ENCODE assay signal across 8 cellular contexts in the genomic region with DNA sequence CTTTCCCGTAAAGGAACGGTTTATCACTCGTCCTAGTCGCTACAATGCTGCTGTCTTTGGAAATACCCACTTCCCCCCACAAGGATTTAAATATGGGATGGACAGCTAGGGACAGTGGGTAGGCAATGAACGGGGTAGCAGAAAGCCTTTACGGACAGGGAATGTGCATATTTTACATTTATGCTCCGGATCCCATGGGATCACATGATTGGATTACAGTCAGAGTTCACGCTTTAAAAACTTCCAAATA. TPM values are rescaled to one million over a fixed set of nuclear protein-coding genes. Genes with fewer than 3 reads are reported as not detected.
A peak's percentile ranks its signal among the peaks of the same experiment; 100 is the strongest.
DNase-seq lines count a peak whose midpoint lies in the region; ATAC-seq and TF ChIP-seq lines count a peak whose summit lies in the region.

No MANE protein-coding gene starts in this region.

- H3K27me3 Mint-ChIP-seq in activated CD4-positive, alpha-beta T cell treated with anti-CD3 and anti-CD28 coated beads for 36 hours = no peaks in the 10 kb centered on the region
- no peaks in the 10 kb centered on the region for H3K27me3 Mint-ChIP-seq in activated naive CD8-positive, alpha-beta T cell treated with anti-CD3 and anti-CD28 coated beads, Interleukin-2, amount 10 ng/mL, durations not matched to agents 7 days and 5 days

- DNase-seq in activated CD4-positive, alpha-beta T cell treated with anti-CD3 and anti-CD28 coated beads for 36 hours = no peak
- no peak for DNase-seq in activated CD4-positive, alpha-beta T cell treated with anti-CD3 and anti-CD28 coated beads for 48 hours
- DNase-seq in activated naive CD8-positive, alpha-beta T cell treated with anti-CD3 and anti-CD28 coated beads, Interleukin-2, amount 10 ng/mL, durations not matched to agents 7 days and 5 days = no peak
- DNase-seq in kidney epithelial cell (ENCODE audit: low read depth) = no peak
- DNase-seq in testis = no peak
- DNase-seq in HPDE6-E6E7 (ENCODE audit: extremely low spot score) = no peak
- DNase-seq in NCI-H524 treated with DMSO at 0.1 percent for 48 hours (lab: John Stamatoyannopoulos, UW) = no peak
- no peak for DNase-seq in EL

- no peak for TF ChIP-seq POLR2A in testis (IDR thresholded peaks at IDR 0.05)

- TF ChIP-seq CTCF in kidney epithelial cell (IDR thresholded peaks at IDR 0.05; ENCODE audit: insufficient read depth, low read length, poor library complexity, severe bottlenecking) (no peak), testis (IDR thresholded peaks at IDR 0.05) (no peak)

- peaks cover 16% of the 10 kb centered on the region for H3K4me1 ChIP-seq in testis

- no peaks in the 10 kb centered on the region for H3K9me3 ChIP-seq in testis

- H3K36me3 Mint-ChIP-seq in activated CD4-positive, alpha-beta T cell treated with anti-CD3 and anti-CD28 coated beads for 36 hours (ENCODE audit: low read depth) = peaks cover 60% of the 10 kb centered on the region
- H3K36me3 Mint-ChIP-seq in activated naive CD8-positive, alpha-beta T cell treated with anti-CD3 and anti-CD28 coated beads, Interleukin-2, amount 10 ng/mL, durations not matched to agents 7 days and 5 days = peaks cover 34% of the 10 kb centered on the region

- no peak for ATAC-seq in activated CD4-positive, alpha-beta T cell treated with anti-CD3 and anti-CD28 coated beads for 36 hours
- ATAC-seq in activated naive CD8-positive, alpha-beta T cell treated with anti-CD3 and anti-CD28 coated beads, Interleukin-2, amount 10 ng/mL, durations not matched to agents 7 days and 5 days (ENCODE audit: low read depth) = no peak

- no peaks in the 10 kb centered on the region for H3K27me3 ChIP-seq in kidney epithelial cell (ENCODE audit: control insufficient read depth, insufficient read depth, low read length)
- H3K27me3 ChIP-seq in testis = no peaks in the 10 kb centered on the region

- intact Hi-C loops in activated CD4-positive, alpha-beta T cell treated with anti-CD3 and anti-CD28 coated beads for 36 hours (cut with DNase I, micrococcal nuclease) = loop anchor here (2.0 to 10.0 kb wide), 6 partner anchors 281 to 1699 kb away; partner anchors contain the start of genes RANBP9 (in 1 of the 2), SIRT5 (in 1 of the 2), SMIM13 (in 1 of the 2) and TFAP2A (in 1 of the 2)
- intact Hi-C loops in testis (cut with DNase I; ENCODE audit: low total_unique reads) = no loop called here

- 0 to 1% methylated on average over 8 of the region's 8 CpGs for WGBS in testis, 2 donors

- peak overlapping the region in 1 of 2 donors; percentile 96 for H3K27ac ChIP-seq in testis

- H3K36me3 ChIP-seq in kidney epithelial cell (ENCODE audit: control insufficient read depth, insufficient read depth, low read length) = peaks cover 1% of the 10 kb centered on the region
- H3K36me3 ChIP-seq in testis (ENCODE audit: low read depth, missing control alignments) = no peaks in the 10 kb centered on the region

- H3K9me3 Mint-ChIP-seq in activated CD4-positive, alpha-beta T cell treated with anti-CD3 and anti-CD28 coated beads for 36 hours (ENCODE audit: low read depth) = peaks cover 10% of the 10 kb centered on the region
- H3K9me3 Mint-ChIP-seq in activated naive CD8-positive, alpha-beta T cell treated with anti-CD3 and anti-CD28 coated beads, Interleukin-2, amount 10 ng/mL, durations not matched to agents 7 days and 5 days = peaks cover 14% of the 10 kb centered on the region

- POLR2A ChIA-PET in activated CD4-positive, alpha-beta T cell treated with anti-CD3 and anti-CD28 coated beads for 36 hours (lab: Charles Lee) = interaction anchor here (0.7 to 2.5 kb wide), 3 partner anchors 43 to 898 kb away, joined by 4 to 11 read pairs (median 5); no protein-coding TSS in a partner anchor
- POLR2A ChIA-PET in activated naive CD8-positive, alpha-beta T cell treated with anti-CD3 and anti-CD28 coated beads, Interleukin-2, amount 10 ng/mL, durations not matched to agents 7 days and 5 days (lab: Charles Lee) = interaction anchor here (0.9 to 1.6 kb wide), 2 partner anchors 25 to 303 kb away, joined by 3 to 5 read pairs; no protein-coding TSS in a partner anchor

- H3K4me3 ChIP-seq in kidney epithelial cell (ENCODE audit: low read depth, low read length) (peak overlapping the region; percentile 62), testis (peak overlapping the region; percentile 77 to 78)

- peak overlapping the region; percentile 96 for H3K4me3 Mint-ChIP-seq in activated CD4-positive, alpha-beta T cell treated with anti-CD3 and anti-CD28 coated beads for 36 hours
- peak overlapping the region; percentile 99 for H3K4me3 Mint-ChIP-seq in activated naive CD8-positive, alpha-beta T cell treated with anti-CD3 and anti-CD28 coated beads, Interleukin-2, amount 10 ng/mL, durations not matched to agents 7 days and 5 days

- peak overlapping the region; percentile 96 for H3K27ac Mint-ChIP-seq in activated CD4-positive, alpha-beta T cell treated with anti-CD3 and anti-CD28 coated beads for 36 hours
- peak overlapping the region; percentile 99 for H3K27ac Mint-ChIP-seq in activated naive CD8-positive, alpha-beta T cell treated with anti-CD3 and anti-CD28 coated beads, Interleukin-2, amount 10 ng/mL, durations not matched to agents 7 days and 5 days

- CTCF ChIA-PET in activated CD4-positive, alpha-beta T cell treated with anti-CD3 and anti-CD28 coated beads for 36 hours (lab: Charles Lee) = interaction anchor here (0.7 to 1.5 kb wide), 9 partner anchors 8 to 358 kb away, joined by 3 to 5 read pairs (median 3); no protein-coding TSS in a partner anchor

- peaks cover 39% of the 10 kb centered on the region for H3K4me1 Mint-ChIP-seq in activated CD4-positive, alpha-beta T cell treated with anti-CD3 and anti-CD28 coated beads for 36 hours
- peaks cover 28% of the 10 kb centered on the region for H3K4me1 Mint-ChIP-seq in activated naive CD8-positive, alpha-beta T cell treated with anti-CD3 and anti-CD28 coated beads, Interleukin-2, amount 10 ng/mL, durations not matched to agents 7 days and 5 days

RNA-seq across cellular contexts. Expression of gene HIVEP1, which starts 1.2 kb away (rescaled TPM):
- total RNA-seq in activated CD4-positive, alpha-beta T cell treated with anti-CD3 and anti-CD28 coated beads for 36 hours = 10 to 100 TPM; 45.9 to 71.6 TPM
- total RNA-seq in activated naive CD8-positive, alpha-beta T cell treated with anti-CD3 and anti-CD28 coated beads, Interleukin-2, amount 10 ng/mL, durations not matched to agents 7 days and 5 days = 10 to 100 TPM; 29.1 to 30.1 TPM
- total RNA-seq in kidney epithelial cell (35.5 and 45.4 TPM in 2 replicates), testis (10 to 100 TPM; 44.1 to 53.3 TPM)
- 15.5 TPM for polyA plus RNA-seq in testis (ENCODE audit: insufficient read depth, low read depth, low replicate concordance)
